9 cellular contexts compared by ENCODE assay signal in the genomic region with DNA sequence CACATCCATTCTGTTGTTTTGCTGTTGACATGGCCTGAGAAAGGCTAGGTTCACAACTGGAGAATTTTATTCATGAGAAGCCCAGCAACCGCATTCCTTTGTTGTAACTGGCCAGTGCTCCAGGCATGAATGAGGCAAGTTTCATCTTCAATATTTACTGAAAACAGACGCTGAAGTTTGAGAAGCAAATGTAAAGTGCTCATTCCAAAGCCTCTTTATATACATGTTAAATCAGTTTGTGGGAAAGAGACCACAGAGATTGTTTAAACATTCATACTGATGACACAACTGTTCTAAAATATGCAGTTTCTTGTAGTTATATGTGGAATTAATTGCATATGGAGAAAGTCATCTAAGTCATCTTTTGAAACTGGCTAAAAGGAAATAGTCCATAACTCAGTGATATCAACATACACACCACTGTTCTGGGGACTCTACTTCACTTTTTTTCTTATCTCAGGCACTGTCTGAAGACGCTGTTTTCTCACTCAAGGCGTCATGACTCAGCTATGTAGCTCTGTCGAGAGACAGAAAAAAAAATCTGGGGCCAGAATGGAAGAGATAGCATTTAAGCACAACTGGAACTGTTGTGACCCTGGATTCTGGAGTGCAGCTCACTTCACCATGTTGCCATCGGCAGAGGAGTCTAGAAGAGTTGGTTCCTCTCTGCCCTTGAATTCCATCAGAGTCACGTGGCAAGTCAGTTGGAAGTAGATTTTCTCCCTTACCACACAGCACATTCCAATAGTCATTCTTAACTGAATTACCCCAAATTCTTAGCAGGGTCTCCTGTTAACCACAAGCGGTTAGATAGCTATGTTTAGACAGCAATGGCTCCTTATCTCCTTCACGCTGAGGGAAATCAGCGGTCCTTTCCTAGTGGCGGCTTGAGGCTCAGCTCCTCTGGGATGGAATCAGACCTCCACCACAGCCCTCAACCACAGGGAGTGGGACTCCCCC.
A peak's percentile ranks its signal among the peaks of the same experiment; 100 is the strongest.
DNase-seq lines count a peak whose midpoint lies in the region; ATAC-seq and TF ChIP-seq lines count a peak whose summit lies in the region.
"Had no signal": no experiment of that assay in that cellular context is flagged by ENCODE, and none has a peak within 500 bp of the region (broad histone marks: within the 10 kb centered on the region; RNA-seq: fewer than 3 reads in every experiment).

No MANE protein-coding gene starts in this region.

- H3K9me3 Mint-ChIP-seq in T-helper 2 cell treated with Interferon-gamma antibody and Interleukin-4, amounts not matched to agents 5 μg/mL and 100 μg/mL, for 36 hours: no peaks in the 10 kb centered on the region
- H3K9me3 Mint-ChIP-seq in activated CD8-positive, alpha-beta memory T cell treated with anti-CD3 and anti-CD28 coated beads, Interleukin-2, amount 10 ng/mL, durations not matched to agents 7 days and 5 days (ENCODE audit: low read depth): no peaks in the 10 kb centered on the region

- in situ Hi-C loops in astrocyte of the cerebellum (cut with HindIII; ENCODE audit: low sequenced_read_pairs): loop anchor here (10.0 kb wide), 1 partner anchor 109 kb away; no protein-coding TSS in a partner anchor

- no peak for ATAC-seq in activated CD8-positive, alpha-beta memory T cell treated with anti-CD3 and anti-CD28 coated beads, Interleukin-2, amount 10 ng/mL, durations not matched to agents 7 days and 5 days
- ATAC-seq in HG03280 (IDR thresholded peaks at IDR 0.05; ENCODE audit: unreplicated experiment): no peak

- no peaks in the 10 kb centered on the region for H3K4me1 Mint-ChIP-seq in T-helper 2 cell treated with Interferon-gamma antibody and Interleukin-4, amounts not matched to agents 5 μg/mL and 100 μg/mL, for 36 hours (ENCODE audit: low read depth)
- H3K4me1 Mint-ChIP-seq in activated CD8-positive, alpha-beta memory T cell treated with anti-CD3 and anti-CD28 coated beads, Interleukin-2, amount 10 ng/mL, durations not matched to agents 7 days and 5 days: no peaks in the 10 kb centered on the region

- DNase-seq in AG04450 (ENCODE audit: low read depth, low spot score) (peak; percentile 96), HT1080 (ENCODE audit: low read depth) (peak; percentile 86), astrocyte of the cerebellum (ENCODE audit: low read depth) (peak; percentile 91), hepatic stellate cell (ENCODE audit: low spot score) (peak; percentile 48), ureter (ENCODE audit: low spot score) (no peak)
- no peak for DNase-seq in T-helper 2 cell treated with Interferon-gamma antibody and Interleukin-4, amounts not matched to agents 5 μg/mL and 100 μg/mL, for 36 hours (ENCODE audit: low spot score)
- DNase-seq in activated CD8-positive, alpha-beta memory T cell treated with anti-CD3 and anti-CD28 coated beads, Interleukin-2, amount 10 ng/mL, durations not matched to agents 7 days and 5 days: no peak

- H3K27ac ChIP-seq in AG04450 (ENCODE audit: low read depth, low read length): peak overlapping the region; percentile 97

- H3K9me3 ChIP-seq in AG04450 (ENCODE audit: control insufficient read depth, insufficient read depth, low read length): no peaks in the 10 kb centered on the region

- H3K4me3 ChIP-seq in AG04450 (ENCODE audit: low read depth, low read length) (peak overlapping the region; percentile 45), astrocyte of the cerebellum (ENCODE audit: low read depth, low read length) (no peak overlapping the region)
- H3K4me3 ChIP-seq: lung had no signal

- TF ChIP-seq CTCF in AG04450 (IDR thresholded peaks at IDR 0.05; ENCODE audit: low read depth, low read length) (peak; percentile 32), astrocyte of the cerebellum (IDR thresholded peaks at IDR 0.05; ENCODE audit: low read depth, low read length, missing control alignments) (no peak)

- H3K27ac Mint-ChIP-seq in T-helper 2 cell treated with Interferon-gamma antibody and Interleukin-4, amounts not matched to agents 5 μg/mL and 100 μg/mL, for 36 hours: no peak overlapping the region
- no peak overlapping the region for H3K27ac Mint-ChIP-seq in activated CD8-positive, alpha-beta memory T cell treated with anti-CD3 and anti-CD28 coated beads, Interleukin-2, amount 10 ng/mL, durations not matched to agents 7 days and 5 days

- H3K36me3 Mint-ChIP-seq in T-helper 2 cell treated with Interferon-gamma antibody and Interleukin-4, amounts not matched to agents 5 μg/mL and 100 μg/mL, for 36 hours (ENCODE audit: low read depth): no peaks in the 10 kb centered on the region
- no peaks in the 10 kb centered on the region for H3K36me3 Mint-ChIP-seq in activated CD8-positive, alpha-beta memory T cell treated with anti-CD3 and anti-CD28 coated beads, Interleukin-2, amount 10 ng/mL, durations not matched to agents 7 days and 5 days

- POLR2A ChIA-PET in AG04450 (lab: Yijun Ruan, JAX): interaction anchor here (0.5 to 2.7 kb wide), 15 partner anchors 9 to 327 kb away, joined by 3 to 25 read pairs (median 3); partner anchors contain the start of gene HMGA2

- no peaks in the 10 kb centered on the region for H3K27me3 ChIP-seq in AG04450 (ENCODE audit: control insufficient read depth, insufficient read depth, low read length)

- CTCF ChIA-PET in AG04450 (lab: Charles Lee): interaction anchor here (0.5 to 3.6 kb wide), 6 partner anchors 9 to 1292 kb away, joined by 3 to 31 read pairs (median 4); no protein-coding TSS in a partner anchor
- CTCF ChIA-PET in activated CD8-positive, alpha-beta memory T cell treated with anti-CD3 and anti-CD28 coated beads, Interleukin-2, amount 10 ng/mL, durations not matched to agents 7 days and 5 days (lab: Charles Lee): interaction anchor here (1.2 to 1.9 kb wide), 2 partner anchors 9 kb away, joined by 4 to 7 read pairs; no protein-coding TSS in a partner anchor

- H3K27me3 Mint-ChIP-seq in T-helper 2 cell treated with Interferon-gamma antibody and Interleukin-4, amounts not matched to agents 5 μg/mL and 100 μg/mL, for 36 hours (ENCODE audit: low read depth): peaks cover 8% of the 10 kb centered on the region
- no peaks in the 10 kb centered on the region for H3K27me3 Mint-ChIP-seq in activated CD8-positive, alpha-beta memory T cell treated with anti-CD3 and anti-CD28 coated beads, Interleukin-2, amount 10 ng/mL, durations not matched to agents 7 days and 5 days

- H3K4me3 Mint-ChIP-seq in T-helper 2 cell treated with Interferon-gamma antibody and Interleukin-4, amounts not matched to agents 5 μg/mL and 100 μg/mL, for 36 hours: no peak overlapping the region
- no peak overlapping the region for H3K4me3 Mint-ChIP-seq in activated CD8-positive, alpha-beta memory T cell treated with anti-CD3 and anti-CD28 coated beads, Interleukin-2, amount 10 ng/mL, durations not matched to agents 7 days and 5 days

Comparison
In these comparisons a context has a peak if more than half of its experiments do, and no peak if none do; other contexts are left out.
1. DNase-seq: peak in AG04450 (single experiment), HT1080 (single experiment), astrocyte of the cerebellum (single experiment) and hepatic stellate cell (single experiment); none in T-helper 2 cell treated with Interferon-gamma antibody and Interleukin-4, amounts not matched to agents 5 μg/mL and 100 μg/mL, for 36 hours (single experiment), activated CD8-positive, alpha-beta memory T cell treated with anti-CD3 and anti-CD28 coated beads, Interleukin-2, amount 10 ng/mL, durations not matched to agents 7 days and 5 days (single experiment) and ureter (single experiment).